In the genomic region with DNA sequence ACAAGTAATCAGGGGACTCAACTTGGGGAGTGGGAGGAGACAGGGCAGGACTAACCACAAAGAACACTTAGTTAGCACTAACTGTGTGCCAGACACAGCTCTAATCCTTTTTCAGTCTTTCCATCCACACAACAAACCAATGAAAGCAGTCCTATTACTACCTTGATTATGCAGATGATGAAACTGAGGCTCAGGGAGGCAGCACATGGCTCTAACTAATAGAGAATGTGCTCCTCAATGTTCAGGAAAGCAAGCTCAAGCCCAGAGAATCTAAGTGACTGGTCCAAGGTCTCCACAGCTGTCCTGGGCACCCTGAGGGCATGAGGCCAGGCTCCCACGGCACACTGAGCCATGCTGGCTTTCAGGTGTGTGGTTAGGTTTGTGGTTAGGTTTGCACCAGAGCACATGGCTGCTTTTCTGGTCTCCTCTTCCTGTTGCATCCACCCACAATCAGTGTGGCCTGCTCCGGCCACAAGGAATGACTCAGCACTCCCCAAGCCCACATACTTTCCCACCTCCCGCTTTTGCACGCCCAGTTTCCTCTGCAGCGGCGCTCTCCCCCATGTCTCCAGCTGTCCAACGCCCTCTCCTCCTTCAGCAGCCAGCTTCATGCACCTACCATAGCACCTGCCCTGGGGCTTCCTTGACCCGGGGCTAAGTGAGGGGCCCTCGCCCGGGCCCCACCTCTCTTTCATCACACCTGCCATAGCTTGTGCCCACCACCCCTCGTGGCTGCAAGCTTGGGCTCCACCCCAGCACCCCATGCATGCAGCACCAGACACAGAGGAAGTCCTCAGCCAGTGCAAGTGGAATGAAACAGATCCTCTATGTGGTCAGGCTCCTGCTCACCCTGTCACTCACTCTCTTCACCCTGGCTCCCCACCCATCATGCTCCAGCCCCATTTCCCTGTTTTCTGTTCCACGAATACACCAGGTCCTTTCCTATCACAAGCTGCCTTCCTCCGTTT, we compare ENCODE assay signal across 1 cellular context.
TF ChIP-seq lines count a peak whose summit lies in the region.

No MANE protein-coding gene starts in this region.

TF ChIP-seq in K562, 482 proteins besides CTCF, POLR2A, EP300 and RAD21 (continued from another document and continues in another):
- peak; percentile 92 for TF ChIP-seq FOXP4 (CRISPR knock-in tag; IDR thresholded peaks at IDR 0.05; ENCODE audit: borderline replicate concordance)
- no peak for TF ChIP-seq DDX20 (tag; IDR thresholded peaks at IDR 0.05; ENCODE audit: low read depth)
- TF ChIP-seq ATF1 (CRISPR knock-in tag; IDR thresholded peaks at IDR 0.05), result no peak
- TF ChIP-seq ATF1 (tag; IDR thresholded peaks at IDR 0.05), result peak; percentile 19; the same call in 1 of the 2 replicates
- no peak for TF ChIP-seq SP2 (IDR thresholded peaks at IDR 0.05; ENCODE audit: extremely low read depth, low read depth, low read length, poor library complexity, severe bottlenecking)
- TF ChIP-seq HDAC3 (IDR thresholded peaks at IDR 0.05; ENCODE audit: borderline replicate concordance, partially characterized antibody), result no peak
- no peak for TF ChIP-seq KDM2B (CRISPR knock-in tag; IDR thresholded peaks at IDR 0.05)
- peak; percentile 84 to 88 for TF ChIP-seq KDM1A (IDR thresholded peaks at IDR 0.05)
- no peak for TF ChIP-seq PHF20 (IDR thresholded peaks at IDR 0.05; ENCODE audit: partially characterized antibody)
- TF ChIP-seq, protein P1, sequence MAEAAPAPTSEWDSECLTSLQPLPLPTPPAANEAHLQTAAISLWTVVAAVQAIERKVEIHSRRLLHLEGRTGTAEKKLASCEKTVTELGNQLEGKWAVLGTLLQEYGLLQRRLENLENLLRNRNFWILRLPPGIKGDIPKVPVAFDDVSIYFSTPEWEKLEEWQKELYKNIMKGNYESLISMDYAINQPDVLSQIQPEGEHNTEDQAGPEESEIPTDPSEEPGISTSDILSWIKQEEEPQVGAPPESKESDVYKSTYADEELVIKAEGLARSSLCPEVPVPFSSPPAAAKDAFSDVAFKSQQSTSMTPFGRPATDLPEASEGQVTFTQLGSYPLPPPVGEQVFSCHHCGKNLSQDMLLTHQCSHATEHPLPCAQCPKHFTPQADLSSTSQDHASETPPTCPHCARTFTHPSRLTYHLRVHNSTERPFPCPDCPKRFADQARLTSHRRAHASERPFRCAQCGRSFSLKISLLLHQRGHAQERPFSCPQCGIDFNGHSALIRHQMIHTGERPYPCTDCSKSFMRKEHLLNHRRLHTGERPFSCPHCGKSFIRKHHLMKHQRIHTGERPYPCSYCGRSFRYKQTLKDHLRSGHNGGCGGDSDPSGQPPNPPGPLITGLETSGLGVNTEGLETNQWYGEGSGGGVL (CRISPR knock-in tag; IDR thresholded peaks at IDR 0.05), result no peak
- peak; percentile 84 for TF ChIP-seq FOSL1 (tag; conservative IDR thresholded peaks at IDR 0.05)
- TF ChIP-seq SNAPC5 (CRISPR knock-in tag; IDR thresholded peaks at IDR 0.05), result no peak
- no peak for TF ChIP-seq CSDE1 (IDR thresholded peaks at IDR 0.05)
- no peak for TF ChIP-seq PURB (CRISPR knock-in tag; IDR thresholded peaks at IDR 0.05; ENCODE audit: low read depth)
- TF ChIP-seq, protein P2, sequence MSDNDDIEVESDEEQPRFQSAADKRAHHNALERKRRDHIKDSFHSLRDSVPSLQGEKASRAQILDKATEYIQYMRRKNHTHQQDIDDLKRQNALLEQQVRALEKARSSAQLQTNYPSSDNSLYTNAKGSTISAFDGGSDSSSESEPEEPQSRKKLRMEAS (CRISPR knock-in tag; IDR thresholded peaks at IDR 0.05), result peak; percentile 99
- TF ChIP-seq ZNF584 (CRISPR knock-in tag; IDR thresholded peaks at IDR 0.05; ENCODE audit: low read depth), result peak; percentile 89
- TF ChIP-seq, protein P3, sequence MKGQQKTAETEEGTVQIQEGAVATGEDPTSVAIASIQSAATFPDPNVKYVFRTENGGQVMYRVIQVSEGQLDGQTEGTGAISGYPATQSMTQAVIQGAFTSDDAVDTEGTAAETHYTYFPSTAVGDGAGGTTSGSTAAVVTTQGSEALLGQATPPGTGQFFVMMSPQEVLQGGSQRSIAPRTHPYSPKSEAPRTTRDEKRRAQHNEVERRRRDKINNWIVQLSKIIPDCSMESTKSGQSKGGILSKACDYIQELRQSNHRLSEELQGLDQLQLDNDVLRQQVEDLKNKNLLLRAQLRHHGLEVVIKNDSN (CRISPR knock-in tag; IDR thresholded peaks at IDR 0.05), result peak; percentile 65
- TF ChIP-seq NFE2 (IDR thresholded peaks at IDR 0.05; ENCODE audit: low read depth), result peak; percentile 99
- TF ChIP-seq ZHX1 (conservative IDR thresholded peaks at IDR 0.05; ENCODE audit: low read length), result no peak
- no peak for TF ChIP-seq SNRNP70 (optimal IDR thresholded peaks at IDR 0.05; ENCODE audit: low read depth, low read length)
- peak; percentile 74 for TF ChIP-seq ARID4B (CRISPR knock-in tag; IDR thresholded peaks at IDR 0.05)
- TF ChIP-seq CHD1 (IDR thresholded peaks at IDR 0.05; ENCODE audit: low read length), result no peak
- TF ChIP-seq, protein P4, sequence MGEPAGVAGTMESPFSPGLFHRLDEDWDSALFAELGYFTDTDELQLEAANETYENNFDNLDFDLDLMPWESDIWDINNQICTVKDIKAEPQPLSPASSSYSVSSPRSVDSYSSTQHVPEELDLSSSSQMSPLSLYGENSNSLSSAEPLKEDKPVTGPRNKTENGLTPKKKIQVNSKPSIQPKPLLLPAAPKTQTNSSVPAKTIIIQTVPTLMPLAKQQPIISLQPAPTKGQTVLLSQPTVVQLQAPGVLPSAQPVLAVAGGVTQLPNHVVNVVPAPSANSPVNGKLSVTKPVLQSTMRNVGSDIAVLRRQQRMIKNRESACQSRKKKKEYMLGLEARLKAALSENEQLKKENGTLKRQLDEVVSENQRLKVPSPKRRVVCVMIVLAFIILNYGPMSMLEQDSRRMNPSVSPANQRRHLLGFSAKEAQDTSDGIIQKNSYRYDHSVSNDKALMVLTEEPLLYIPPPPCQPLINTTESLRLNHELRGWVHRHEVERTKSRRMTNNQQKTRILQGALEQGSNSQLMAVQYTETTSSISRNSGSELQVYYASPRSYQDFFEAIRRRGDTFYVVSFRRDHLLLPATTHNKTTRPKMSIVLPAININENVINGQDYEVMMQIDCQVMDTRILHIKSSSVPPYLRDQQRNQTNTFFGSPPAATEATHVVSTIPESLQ (CRISPR knock-in tag; IDR thresholded peaks at IDR 0.05), result peak; percentile 91
- peak; percentile 70 for TF ChIP-seq KLF16 (IDR thresholded peaks at IDR 0.05)
- peak; percentile 88 for TF ChIP-seq SMAD4 (CRISPR knock-in tag; conservative IDR thresholded peaks at IDR 0.05)
- TF ChIP-seq SREBF1 (IDR thresholded peaks at IDR 0.05; ENCODE audit: borderline replicate concordance, low read depth, low read length), result no peak
- peak; percentile 84; the same call in 1 of the 2 replicates for TF ChIP-seq HDAC2 (IDR thresholded peaks at IDR 0.05)
- peak; percentile 77 for TF ChIP-seq TCF3 (CRISPR knock-in tag; IDR thresholded peaks at IDR 0.05)
- TF ChIP-seq TRIM24 (IDR thresholded peaks at IDR 0.05), result peak in 1 of 2 experiments; percentile 66; a peak in 2 of 4 replicates
- no peak for TF ChIP-seq FIP1L1 (IDR thresholded peaks at IDR 0.05; ENCODE audit: low read depth, low read length, poor library complexity, severe bottlenecking)
- TF ChIP-seq, protein P5, sequence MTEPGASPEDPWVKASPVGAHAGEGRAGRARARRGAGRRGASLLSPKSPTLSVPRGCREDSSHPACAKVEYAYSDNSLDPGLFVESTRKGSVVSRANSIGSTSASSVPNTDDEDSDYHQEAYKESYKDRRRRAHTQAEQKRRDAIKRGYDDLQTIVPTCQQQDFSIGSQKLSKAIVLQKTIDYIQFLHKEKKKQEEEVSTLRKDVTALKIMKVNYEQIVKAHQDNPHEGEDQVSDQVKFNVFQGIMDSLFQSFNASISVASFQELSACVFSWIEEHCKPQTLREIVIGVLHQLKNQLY (CRISPR knock-in tag; conservative IDR thresholded peaks at IDR 0.05), result 0 out of 4 replicates have a peak, but pooled peaks of 1 of the 2 experiments have one; percentile 57
- TF ChIP-seq ZNF695 (CRISPR knock-in tag; IDR thresholded peaks at IDR 0.05), result no peak
- no peak for TF ChIP-seq MEIS2 (IDR thresholded peaks at IDR 0.05; ENCODE audit: partially characterized antibody)
